Comparison of ENCODE assay signal across 36 cellular contexts in the genomic region with DNA sequence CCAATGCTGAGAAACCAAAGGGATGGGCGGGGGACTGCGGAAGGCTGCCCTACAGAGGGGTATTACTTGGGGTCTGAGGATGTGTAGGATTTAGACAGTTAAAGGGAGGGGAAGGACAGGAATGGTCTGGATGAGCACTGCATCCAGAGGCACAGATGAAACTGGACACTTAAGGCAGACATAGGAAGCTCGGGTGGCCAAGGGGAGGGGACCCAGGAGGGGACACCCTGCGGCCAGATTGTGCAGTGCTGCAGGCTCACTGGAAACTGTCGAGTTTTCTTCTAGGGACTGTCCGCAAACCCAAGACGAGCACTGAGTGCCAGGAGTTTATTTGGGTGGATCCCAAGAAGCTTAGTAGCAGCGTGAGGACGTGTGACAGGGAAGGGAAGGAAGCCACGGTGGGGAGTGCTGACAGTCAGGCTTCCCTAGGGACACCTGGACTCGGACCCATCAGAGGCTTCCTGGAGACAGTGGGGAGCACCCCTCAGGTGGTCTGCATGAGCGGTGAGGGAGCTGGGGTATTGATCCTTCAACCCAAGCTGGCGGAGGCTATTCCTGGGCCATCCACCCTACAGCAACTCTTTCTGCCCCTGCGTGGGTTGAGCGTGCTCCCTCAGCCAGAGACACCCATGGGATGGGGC.
"Had no signal": no experiment of that assay in that cellular context is flagged by ENCODE, and none has a peak within 500 bp of the region (broad histone marks: within the 10 kb centered on the region; RNA-seq: fewer than 3 reads in every experiment).

No MANE protein-coding gene starts in this region.

- H3K36me3 ChIP-seq: colonic mucosa, MG63, Peyer's patch, SJSA1 had no signal

- H3K27ac ChIP-seq: body of pancreas, colonic mucosa, Peyer's patch, SJSA1, VCaP had no signal

- H3K27ac Mint-ChIP-seq: activated B cell treated with CpG ODN at 0.5 μM for 24 hours; activated CD8-positive, alpha-beta T cell treated with anti-CD3 and anti-CD28 coated beads for 36 hours; activated naive CD4-positive, alpha-beta T cell treated with anti-CD3 and anti-CD28 coated beads, Interleukin-2, amount 50 U/mL, for 24 hours; activated naive CD8-positive, alpha-beta T cell treated with anti-CD3 and anti-CD28 coated beads, Interleukin-2, amount 10 ng/mL, durations not matched to agents 7 days and 5 days; activated T-helper 2 cell treated with anti-CD3 and anti-CD28 coated beads, Interferon-gamma antibody, Interleukin-2, Interleukin-4, amounts not matched to agents 10 μg/mL and 5 μg/mL and 100 μg/mL, durations not matched to agents 14 hours and 24 hours and 36 hours had no signal

- H3K9me3 Mint-ChIP-seq: activated B cell treated with CpG ODN at 0.5 μM for 24 hours; activated CD8-positive, alpha-beta T cell treated with anti-CD3 and anti-CD28 coated beads for 36 hours; activated naive CD4-positive, alpha-beta T cell treated with anti-CD3 and anti-CD28 coated beads, Interleukin-2, amount 50 U/mL, for 24 hours; activated naive CD8-positive, alpha-beta T cell treated with anti-CD3 and anti-CD28 coated beads, Interleukin-2, amount 10 ng/mL, durations not matched to agents 7 days and 5 days; activated T-helper 2 cell treated with anti-CD3 and anti-CD28 coated beads, Interferon-gamma antibody, Interleukin-2, Interleukin-4, amounts not matched to agents 10 μg/mL and 5 μg/mL and 100 μg/mL, durations not matched to agents 14 hours and 24 hours and 36 hours had no signal

- H3K27me3 Mint-ChIP-seq: activated B cell treated with CpG ODN at 0.5 μM for 24 hours; activated naive CD4-positive, alpha-beta T cell treated with anti-CD3 and anti-CD28 coated beads, Interleukin-2, amount 50 U/mL, for 24 hours; activated naive CD8-positive, alpha-beta T cell treated with anti-CD3 and anti-CD28 coated beads, Interleukin-2, amount 10 ng/mL, durations not matched to agents 7 days and 5 days had no signal

- H3K27me3 ChIP-seq: body of pancreas, colonic mucosa, Peyer's patch, SJSA1 had no signal

- H3K4me1 ChIP-seq: body of pancreas, colonic mucosa, Peyer's patch had no signal

- H3K36me3 Mint-ChIP-seq: activated naive CD4-positive, alpha-beta T cell treated with anti-CD3 and anti-CD28 coated beads, Interleukin-2, amount 50 U/mL, for 24 hours; activated naive CD8-positive, alpha-beta T cell treated with anti-CD3 and anti-CD28 coated beads, Interleukin-2, amount 10 ng/mL, durations not matched to agents 7 days and 5 days had no signal

- ATAC-seq: activated CD8-positive, alpha-beta T cell treated with anti-CD3 and anti-CD28 coated beads for 36 hours; body of pancreas; PC-3 had no signal

- H3K4me3 Mint-ChIP-seq: activated B cell treated with CpG ODN at 0.5 μM for 24 hours; activated CD8-positive, alpha-beta T cell treated with anti-CD3 and anti-CD28 coated beads for 36 hours; activated naive CD4-positive, alpha-beta T cell treated with anti-CD3 and anti-CD28 coated beads, Interleukin-2, amount 50 U/mL, for 24 hours; activated naive CD8-positive, alpha-beta T cell treated with anti-CD3 and anti-CD28 coated beads, Interleukin-2, amount 10 ng/mL, durations not matched to agents 7 days and 5 days had no signal

- H3K9me3 ChIP-seq: body of pancreas, colonic mucosa, Peyer's patch, SJSA1 had no signal

- H3K4me3 ChIP-seq: body of pancreas, colonic mucosa, MG63, Peyer's patch, SJSA1 had no signal

- DNase-seq: activated B cell treated with CpG ODN at 0.5 μM for 24 hours; activated CD4-positive, alpha-beta T cell treated with anti-CD3 and anti-CD28 coated beads for 4 hours; activated CD4-positive, CD25-positive, alpha-beta regulatory T cell treated with anti-CD3 and anti-CD28 coated beads, Interleukin-2, amount 50 U/mL, for 72 hours; activated CD8-positive, alpha-beta T cell treated with anti-CD3 and anti-CD28 coated beads for 36 hours; activated gamma-delta T cell; activated naive CD4-positive, alpha-beta T cell treated with Interleukin-2 at 50 U/mL for 16 hours; activated naive CD8-positive, alpha-beta T cell treated with anti-CD3 and anti-CD28 coated beads, Interleukin-2, amount 10 ng/mL, durations not matched to agents 7 days and 5 days; activated T-cell treated with anti-CD3 and anti-CD28 coated beads, Interleukin-2, amount 50 U/mL, for 1 hour; amygdala; body of pancreas; caudate nucleus; cerebellar nuclear complex; colonic mucosa; Kasumi-1; MG63; NCI-H1048; NCI-H1105 treated with DMSO at 0.1 percent for 48 hours; NCI-H1436; NCI-H1694; NCI-H1930; NCI-H2081 treated with DMSO at 0.1 percent for 48 hours; NCI-H226; NCI-H446 treated with DMSO at 0.1 percent for 48 hours; NCI-H524 treated with DMSO at 0.1 percent for 48 hours; PC-3; Peyer's patch; RPMI8226; SHP77 treated with DMSO at 0.1 percent for 48 hours; SW 1271; T-helper 1 cell; T-helper 2 cell; T-helper 9 cell had no signal

- H3K4me1 Mint-ChIP-seq: activated B cell treated with CpG ODN at 0.5 μM for 24 hours; activated naive CD4-positive, alpha-beta T cell treated with anti-CD3 and anti-CD28 coated beads, Interleukin-2, amount 50 U/mL, for 24 hours; activated naive CD8-positive, alpha-beta T cell treated with anti-CD3 and anti-CD28 coated beads, Interleukin-2, amount 10 ng/mL, durations not matched to agents 7 days and 5 days had no signal
